In genomic region chr13:74064805-74065204, GRCh38 we compare ENCODE assay signal across 19 cellular contexts.
DNase-seq lines count a peak whose midpoint lies in the region; TF ChIP-seq lines count a peak whose summit lies in the region.
"Had no signal": no experiment of that assay in that cellular context is flagged by ENCODE, and none has a peak within 500 bp of the region (broad histone marks: within the 10 kb centered on the region; RNA-seq: fewer than 3 reads in every experiment).

No MANE protein-coding gene starts in this region.

- no peak for TF ChIP-seq POLR2A in esophagus muscularis mucosa (IDR thresholded peaks at IDR 0.05; ENCODE audit: low read depth)

- peaks cover 97% of the 10 kb centered on the region for H3K4me1 Mint-ChIP-seq in activated naive CD4-positive, alpha-beta T cell treated with anti-CD3 and anti-CD28 coated beads, Interleukin-2, amount 50 U/mL, for 24 hours
- H3K4me1 Mint-ChIP-seq in activated naive CD4-positive, alpha-beta T cell treated with anti-CD3 and anti-CD28 coated beads, Interleukin-2, amount 10 ng/mL, durations not matched to agents 7 days and 5 days = peaks cover 89% of the 10 kb centered on the region
- peaks cover 54 to 79% (median 76%) of the 10 kb centered on the region in 3 donors for H3K4me1 Mint-ChIP-seq in IgD-negative memory B cell
- peaks cover 83% of the 10 kb centered on the region for H3K4me1 Mint-ChIP-seq in stimulated activated naive CD8-positive, alpha-beta T cell treated with anti-CD3 and anti-CD28 coated beads, Interleukin-15, Interleukin-2, amounts not matched to agents 100 ng/mL and 50 ng/mL, for 24 hours (ENCODE audit: low read depth)

- H3K36me3 ChIP-seq in esophagus muscularis mucosa = no peaks in the 10 kb centered on the region
- H3K36me3 ChIP-seq: heart left ventricle, lower lobe of right lung, right atrium auricular region had no signal

- H3K4me3 ChIP-seq in esophagus muscularis mucosa = no peak overlapping the region
- H3K4me3 ChIP-seq: GM23338, heart left ventricle, lower lobe of right lung, right atrium auricular region had no signal

- WGBS in esophagus muscularis mucosa = 77% methylated on average over 1 of the region's 1 CpG

- no peak overlapping the region for H3K27ac ChIP-seq in epithelial cell of prostate
- H3K27ac ChIP-seq in esophagus muscularis mucosa (replicated peaks in 1 of 4) = no peak overlapping the region
- H3K27ac ChIP-seq: lower lobe of right lung, right atrium auricular region had no signal

- intact Hi-C loops in esophagus muscularis mucosa (cut with DNase I) = no loop called here

- H3K4me1 ChIP-seq in esophagus muscularis mucosa = peaks cover 23 to 55% (median 53%) of the 10 kb centered on the region in 4 donors

- H3K27me3 ChIP-seq in esophagus muscularis mucosa = no peaks in the 10 kb centered on the region
- H3K27me3 ChIP-seq: heart left ventricle, right atrium auricular region had no signal

- no peak for TF ChIP-seq CTCF in esophagus muscularis mucosa (IDR thresholded peaks at IDR 0.05)

- peak overlapping the region; percentile 14 for H3K27ac Mint-ChIP-seq in activated naive CD4-positive, alpha-beta T cell treated with anti-CD3 and anti-CD28 coated beads, Interleukin-2, amount 50 U/mL, for 24 hours
- no peak overlapping the region for H3K27ac Mint-ChIP-seq in activated naive CD4-positive, alpha-beta T cell treated with anti-CD3 and anti-CD28 coated beads, Interleukin-2, amount 10 ng/mL, durations not matched to agents 7 days and 5 days
- peak overlapping the region in 2 of 3 donors; percentile 29 to 36 for H3K27ac Mint-ChIP-seq in IgD-negative memory B cell
- H3K27ac Mint-ChIP-seq in stimulated activated naive CD8-positive, alpha-beta T cell treated with anti-CD3 and anti-CD28 coated beads, Interleukin-15, Interleukin-2, amounts not matched to agents 100 ng/mL and 50 ng/mL, for 24 hours = peak overlapping the region; percentile 10
- H3K27ac Mint-ChIP-seq: GM23338 had no signal

- DNase-seq in activated naive CD4-positive, alpha-beta T cell treated with anti-CD3 and anti-CD28 coated beads, Interleukin-2, amount 10 ng/mL, durations not matched to agents 7 days and 5 days = no peak
- DNase-seq in epithelial cell of prostate (ENCODE audit: low read depth, low spot score) (peak; percentile 14), NCI-H2196 treated with DMSO at 0.1 percent for 48 hours (lab: John Stamatoyannopoulos, UW; ENCODE audit: unreplicated experiment) (no peak), DMS153 treated with DMSO at 0.1 percent for 48 hours (lab: John Stamatoyannopoulos, UW; ENCODE audit: unreplicated experiment) (no peak), esophagus muscularis mucosa (ENCODE audit: extremely low spot score) (no peak)
- DNase-seq: activated CD4-positive, alpha-beta T cell treated with anti-CD3 and anti-CD28 coated beads, Interleukin-2, amount 50 U/mL, for 48 hours; anterior cingulate cortex; cerebellar nuclear complex; effector CD4-positive, alpha-beta T cell; heart left ventricle; KBM-7; lower lobe of right lung; NCI-H2081 treated with DMSO at 0.1 percent for 48 hours; NCI-H524 treated with DMSO at 0.1 percent for 48 hours had no signal

- CTCF ChIA-PET in activated naive CD4-positive, alpha-beta T cell treated with anti-CD3 and anti-CD28 coated beads, Interleukin-2, amount 10 ng/mL, durations not matched to agents 7 days and 5 days (lab: Charles Lee) = no interaction called here

- no peak for TF ChIP-seq EP300 in esophagus muscularis mucosa (IDR thresholded peaks at IDR 0.05)

- no peaks in the 10 kb centered on the region for H3K9me3 Mint-ChIP-seq in activated naive CD4-positive, alpha-beta T cell treated with anti-CD3 and anti-CD28 coated beads, Interleukin-2, amount 50 U/mL, for 24 hours
- peaks cover 7% of the 10 kb centered on the region for H3K9me3 Mint-ChIP-seq in activated naive CD4-positive, alpha-beta T cell treated with anti-CD3 and anti-CD28 coated beads, Interleukin-2, amount 10 ng/mL, durations not matched to agents 7 days and 5 days
- H3K9me3 Mint-ChIP-seq in IgD-negative memory B cell = no peaks in the 10 kb centered on the region
- peaks cover 6% of the 10 kb centered on the region for H3K9me3 Mint-ChIP-seq in stimulated activated naive CD8-positive, alpha-beta T cell treated with anti-CD3 and anti-CD28 coated beads, Interleukin-15, Interleukin-2, amounts not matched to agents 100 ng/mL and 50 ng/mL, for 24 hours
- H3K9me3 Mint-ChIP-seq: GM23338 had no signal

- peaks cover 9% of the 10 kb centered on the region for H3K36me3 Mint-ChIP-seq in activated naive CD4-positive, alpha-beta T cell treated with anti-CD3 and anti-CD28 coated beads, Interleukin-2, amount 50 U/mL, for 24 hours
- peaks cover 44% of the 10 kb centered on the region for H3K36me3 Mint-ChIP-seq in activated naive CD4-positive, alpha-beta T cell treated with anti-CD3 and anti-CD28 coated beads, Interleukin-2, amount 10 ng/mL, durations not matched to agents 7 days and 5 days
- H3K36me3 Mint-ChIP-seq in IgD-negative memory B cell = peaks cover 4% of the 10 kb centered on the region
- H3K36me3 Mint-ChIP-seq in stimulated activated naive CD8-positive, alpha-beta T cell treated with anti-CD3 and anti-CD28 coated beads, Interleukin-15, Interleukin-2, amounts not matched to agents 100 ng/mL and 50 ng/mL, for 24 hours (ENCODE audit: low read depth) = peaks cover 18% of the 10 kb centered on the region

- H3K27me3 Mint-ChIP-seq in activated naive CD4-positive, alpha-beta T cell treated with anti-CD3 and anti-CD28 coated beads, Interleukin-2, amount 50 U/mL, for 24 hours = no peaks in the 10 kb centered on the region
- no peaks in the 10 kb centered on the region for H3K27me3 Mint-ChIP-seq in activated naive CD4-positive, alpha-beta T cell treated with anti-CD3 and anti-CD28 coated beads, Interleukin-2, amount 10 ng/mL, durations not matched to agents 7 days and 5 days
- H3K27me3 Mint-ChIP-seq in IgD-negative memory B cell = no peaks in the 10 kb centered on the region
- no peaks in the 10 kb centered on the region for H3K27me3 Mint-ChIP-seq in stimulated activated naive CD8-positive, alpha-beta T cell treated with anti-CD3 and anti-CD28 coated beads, Interleukin-15, Interleukin-2, amounts not matched to agents 100 ng/mL and 50 ng/mL, for 24 hours

- no peak overlapping the region for H3K4me3 Mint-ChIP-seq in activated naive CD4-positive, alpha-beta T cell treated with anti-CD3 and anti-CD28 coated beads, Interleukin-2, amount 50 U/mL, for 24 hours
- no peak overlapping the region for H3K4me3 Mint-ChIP-seq in activated naive CD4-positive, alpha-beta T cell treated with anti-CD3 and anti-CD28 coated beads, Interleukin-2, amount 10 ng/mL, durations not matched to agents 7 days and 5 days
- H3K4me3 Mint-ChIP-seq in IgD-negative memory B cell = peak overlapping the region in 3 of 4 donors; percentile 1 to 23 (median 15)
- no peak overlapping the region for H3K4me3 Mint-ChIP-seq in stimulated activated naive CD8-positive, alpha-beta T cell treated with anti-CD3 and anti-CD28 coated beads, Interleukin-15, Interleukin-2, amounts not matched to agents 100 ng/mL and 50 ng/mL, for 24 hours
- H3K4me3 Mint-ChIP-seq: GM23338 had no signal

- no peaks in the 10 kb centered on the region for H3K9me3 ChIP-seq in esophagus muscularis mucosa
- H3K9me3 ChIP-seq: lower lobe of right lung, right atrium auricular region had no signal

Comparison
In these comparisons a context has a peak if more than half of its experiments do, and no peak if none do; other contexts are left out.
1. H3K4me3 Mint-ChIP-seq: peak in IgD-negative memory B cell (3 of 4); none in activated naive CD4-positive, alpha-beta T cell treated with anti-CD3 and anti-CD28 coated beads, Interleukin-2, amount 50 U/mL, for 24 hours (single experiment), activated naive CD4-positive, alpha-beta T cell treated with anti-CD3 and anti-CD28 coated beads, Interleukin-2, amount 10 ng/mL, durations not matched to agents 7 days and 5 days (single experiment) and stimulated activated naive CD8-positive, alpha-beta T cell treated with anti-CD3 and anti-CD28 coated beads, Interleukin-15, Interleukin-2, amounts not matched to agents 100 ng/mL and 50 ng/mL, for 24 hours (single experiment).